In genomic region chr9:96121162-96121561, GRCh38 we compare ENCODE assay signal across 15 cellular contexts.
"Had no signal": no experiment of that assay in that cellular context is flagged by ENCODE, and none has a peak within 500 bp of the region (broad histone marks: within the 10 kb centered on the region; RNA-seq: fewer than 3 reads in every experiment).

No MANE protein-coding gene starts in this region.

- H3K4me1 ChIP-seq: heart left ventricle, parathyroid adenoma had no signal

- H3K9ac ChIP-seq: parathyroid adenoma had no signal

- H2AFZ ChIP-seq: parathyroid adenoma had no signal

- H3K27ac ChIP-seq: breast epithelium, coronary artery, esophagus squamous epithelium, heart left ventricle, parathyroid adenoma, upper lobe of left lung, WERI-Rb-1 had no signal

- DNase-seq: activated CD4-positive, alpha-beta T cell treated with anti-CD3 and anti-CD28 coated beads for 1 hour; activated T-cell treated with anti-CD3 and anti-CD28 coated beads, Interleukin-2, amount 50 U/mL, for 1 hour; esophagus squamous epithelium; heart left ventricle; left colon; nephron progenitor cell; right cardiac atrium; stimulated activated CD4-positive, alpha-beta T cell treated with anti-CD3 and anti-CD28 coated beads, Interleukin-4, amount 100 ng/mL, for 24 hours; stimulated activated naive CD8-positive, alpha-beta T cell treated with anti-CD3 and anti-CD28 coated beads, Interleukin-15, Interleukin-2, amounts not matched to agents 100 U/mL and 50 U/mL, for 24 hours; upper lobe of left lung; WERI-Rb-1 had no signal

- H3K27me3 ChIP-seq: breast epithelium, heart left ventricle, upper lobe of left lung had no signal

- H3K4me3 ChIP-seq: breast epithelium, coronary artery, esophagus squamous epithelium, heart left ventricle, upper lobe of left lung had no signal

- H3K9me3 ChIP-seq: esophagus squamous epithelium, upper lobe of left lung had no signal

- H3K36me3 ChIP-seq: breast epithelium, esophagus squamous epithelium, heart left ventricle, upper lobe of left lung, WERI-Rb-1 had no signal

- ATAC-seq: activated naive CD4-positive, alpha-beta T cell treated with anti-CD3 and anti-CD28 coated beads, Interleukin-2, amount 50 U/mL, for 72 hours; heart left ventricle; left colon; right cardiac atrium; stimulated activated naive CD8-positive, alpha-beta T cell treated with anti-CD3 and anti-CD28 coated beads, Interleukin-15, Interleukin-2, amounts not matched to agents 100 U/mL and 50 U/mL, for 24 hours had no signal

- H3K79me2 ChIP-seq: parathyroid adenoma had no signal
